In the genomic region with DNA sequence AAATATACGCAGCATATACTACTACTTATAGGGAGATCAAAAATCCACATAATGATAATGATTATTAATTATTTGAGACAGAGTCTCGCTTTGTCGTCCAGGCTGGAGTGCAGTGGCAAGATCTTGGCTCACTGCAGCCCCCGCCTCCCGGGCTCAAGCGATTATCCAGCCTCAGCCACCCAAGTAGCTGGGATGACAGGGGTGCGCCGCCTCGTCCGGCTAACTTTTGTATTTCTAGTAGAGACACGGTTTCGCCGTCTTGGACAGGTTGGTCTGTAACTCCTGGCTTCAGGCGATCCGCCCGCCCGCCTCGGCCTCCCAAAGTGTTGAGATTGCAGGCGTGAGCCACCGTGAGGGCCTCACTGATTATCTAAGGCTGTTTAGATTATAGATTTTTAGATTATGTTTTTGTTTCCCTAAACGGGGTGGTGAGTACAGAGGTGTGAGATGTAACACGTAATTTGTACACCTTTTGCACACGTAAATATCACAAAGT, we compare ENCODE assay signal across 8 cellular contexts. TPM values are rescaled to one million over a fixed set of nuclear protein-coding genes. Genes with fewer than 3 reads are reported as not detected.
DNase-seq lines count a peak whose midpoint lies in the region; ATAC-seq, FAIRE-seq and TF ChIP-seq lines count a peak whose summit lies in the region.

No MANE protein-coding gene starts in this region.

- peaks cover 9% of the 10 kb centered on the region for H3K4me1 ChIP-seq in astrocyte (ENCODE audit: insufficient read depth, low read length)
- peaks cover 3% of the 10 kb centered on the region for H3K4me1 ChIP-seq in mesodermal cell (ENCODE audit: control insufficient read depth, insufficient read depth, low read length, poor library complexity, severe bottlenecking)
- H3K4me1 ChIP-seq in tibial nerve: peaks cover 0 to 29% (median 11%) of the 10 kb centered on the region in 4 donors

- no peak for ATAC-seq in HG03469 (IDR thresholded peaks at IDR 0.05; ENCODE audit: unreplicated experiment)
- no peak for ATAC-seq in HG02885 (IDR thresholded peaks at IDR 0.05; ENCODE audit: poor library complexity, unreplicated experiment)

- peak overlapping the region; percentile 51 for H2AFZ ChIP-seq in astrocyte (ENCODE audit: low read depth, low read length)

- no peak overlapping the region for H3K9ac ChIP-seq in astrocyte (ENCODE audit: low read length)

- H3K36me3 ChIP-seq in astrocyte (ENCODE audit: insufficient read depth, low read length): no peaks in the 10 kb centered on the region
- peaks cover 3% of the 10 kb centered on the region for H3K36me3 ChIP-seq in mesodermal cell (ENCODE audit: control insufficient read depth, insufficient read depth, low read length)
- H3K36me3 ChIP-seq in tibial nerve: no peaks in the 10 kb centered on the region

- no peaks in the 10 kb centered on the region for H3K27me3 ChIP-seq in astrocyte (ENCODE audit: insufficient read depth, low read length)
- no peaks in the 10 kb centered on the region for H3K27me3 ChIP-seq in tibial nerve

- H3K4me2 ChIP-seq in astrocyte (ENCODE audit: low read length): peak overlapping the region; percentile 87

- H3K9me3 ChIP-seq in astrocyte (ENCODE audit: insufficient read depth, low read depth, low read length) (no peaks in the 10 kb centered on the region), mesodermal cell (ENCODE audit: control insufficient read depth, low read length) (no peaks in the 10 kb centered on the region), tibial nerve (no peaks in the 10 kb centered on the region)

- peak overlapping the region; percentile 85 for H3K4me3 Mint-ChIP-seq in astrocyte (ENCODE audit: unreplicated experiment)

- no peak for TF ChIP-seq POLR2A in tibial nerve (IDR thresholded peaks at IDR 0.05)

- H3K79me2 ChIP-seq in astrocyte (ENCODE audit: insufficient read depth, low read length): peaks cover 33% of the 10 kb centered on the region

- WGBS in mesodermal cell (ENCODE audit: insufficient coverage in 2 of 2), 2 experiments: 94 to 96% methylated on average over 17 to 18 of the region's 23 CpGs
- WGBS in tibial nerve, 2 donors: 80 to 82% methylated on average over 23 of the region's 23 CpGs

- H4K20me1 ChIP-seq in astrocyte (ENCODE audit: insufficient read depth, low read length): peaks cover 23% of the 10 kb centered on the region

- TF ChIP-seq CTCF in astrocyte (IDR thresholded peaks at IDR 0.05; ENCODE audit: insufficient read depth, low read depth, low read length) (no peak), tibial nerve (IDR thresholded peaks at IDR 0.05) (no peak)

- no peak for FAIRE-seq in astrocyte (lab: Jason Lieb, UNC)

- no peaks in the 10 kb centered on the region for H3K27me3 Mint-ChIP-seq in astrocyte (ENCODE audit: low read depth, unreplicated experiment)

- DNase-seq in activated effector memory CD4-positive, alpha-beta T cell treated with anti-CD3 and anti-CD28 coated beads, Interleukin-2, amount 50 U/mL, for 16 hours: peak; percentile 64
- DNase-seq in activated effector memory CD4-positive, alpha-beta T cell treated with Interleukin-2 at 50 U/mL for 16 hours: no peak
- DNase-seq in astrocyte (ENCODE audit: low read depth) (no peak), tibial nerve (ENCODE audit: low spot score in 2 of 2) (no peak), 8988T (no peak)

- H3K27ac ChIP-seq in astrocyte (ENCODE audit: low read depth, low read length) (peak overlapping the region; percentile 28), mesodermal cell (ENCODE audit: low read depth, low read length, severe bottlenecking) (peak overlapping the region; percentile 70), tibial nerve (peak overlapping the region; percentile 90 to 94 (median 92))

- peak overlapping the region; percentile 78 for H3K27ac Mint-ChIP-seq in astrocyte (ENCODE audit: unreplicated experiment)

- TF ChIP-seq EP300 in tibial nerve (IDR thresholded peaks at IDR 0.05): no peak

- H3K9me3 Mint-ChIP-seq in astrocyte (ENCODE audit: unreplicated experiment): no peaks in the 10 kb centered on the region

- H3K36me3 Mint-ChIP-seq in astrocyte (ENCODE audit: low read depth, unreplicated experiment): peaks cover 5% of the 10 kb centered on the region

- no peaks in the 10 kb centered on the region for H3K4me1 Mint-ChIP-seq in astrocyte (ENCODE audit: low read depth, unreplicated experiment)

- H3K4me3 ChIP-seq in astrocyte (ENCODE audit: insufficient read depth, low read depth, low read length) (no peak overlapping the region), mesodermal cell (ENCODE audit: extremely low read depth, insufficient read depth, low read length, poor library complexity, severe bottlenecking) (no peak overlapping the region), tibial nerve (peak overlapping the region in 2 of 4 donors; percentile 72 to 89)

RNA-seq across cellular contexts. Expression of gene SLC25A33, which starts 0.5 kb away (rescaled TPM):
- 6.2 and 6.7 TPM in 2 replicates for total RNA-seq in astrocyte
- polyA plus RNA-seq in mesodermal cell (2013, experiment 1 of 2): 6.5 TPM
- polyA plus RNA-seq in mesodermal cell (2013, experiment 2 of 2): 5.5 TPM
- 10 to 100 TPM in 1 of 4 donors, 1 to 10 TPM in 3; 5.4 to 10.2 (median 6.8) TPM for total RNA-seq in tibial nerve

RNA-seq across cellular contexts. Expression of gene TMEM201, which starts 50.0 kb away (rescaled TPM):
- total RNA-seq in astrocyte (10.0 and 10.9 TPM in 2 replicates), tibial nerve (10 to 100 TPM; 11.8 to 22.8 (median 16.3) TPM)
- polyA plus RNA-seq in mesodermal cell (2013, experiment 1 of 2): 9.7 TPM
- 7.8 TPM for polyA plus RNA-seq in mesodermal cell (2013, experiment 2 of 2)

Comparison
In these comparisons a context has a peak if more than half of its experiments do, and no peak if none do; other contexts are left out.
1. H3K27ac ChIP-seq: peak in every context shown above with its lines; median percentile 92 in tibial nerve; 70 in mesodermal cell; 28 in astrocyte.